ENCODE assay signal across 36 cellular contexts in genomic region chr7:27314111-27314510, GRCh38.
DNase-seq lines count a peak whose midpoint lies in the region; ATAC-seq and TF ChIP-seq lines count a peak whose summit lies in the region.
"Had no signal": no experiment of that assay in that cellular context is flagged by ENCODE, and none has a peak within 500 bp of the region (broad histone marks: within the 10 kb centered on the region; RNA-seq: fewer than 3 reads in every experiment).

No MANE protein-coding gene starts in this region.

- H3K4me2 ChIP-seq in smooth muscle cell: peak overlapping the region; percentile 37
- H3K4me2 ChIP-seq: A549 had no signal

- TF ChIP-seq CTCF in smooth muscle cell (IDR thresholded peaks at IDR 0.05; ENCODE audit: borderline replicate concordance, insufficient read depth, poor library complexity, severe bottlenecking): no peak

- intact Hi-C loops in cardiac septum (cut with DNase I): no loop called here

- DNase-seq in NCI-H345 (lab: John Stamatoyannopoulos, UW) (peak; percentile 28), NCI-H345 treated with DMSO at 0.1 percent for 48 hours (lab: John Stamatoyannopoulos, UW; ENCODE audit: unreplicated experiment) (no peak), NCI-H1694 treated with DMSO at 0.1 percent for 48 hours (lab: John Stamatoyannopoulos, UW) (peak; percentile 25), smooth muscle cell (lab: John Stamatoyannopoulos, UW; ENCODE audit: unreplicated experiment) (no peak), cardiac septum (ENCODE audit: low spot score) (no peak)
- DNase-seq: activated CD4-positive, alpha-beta T cell treated with anti-CD3 and anti-CD28 coated beads, Interleukin-2, amount 10 ng/mL, durations not matched to agents 24 days and 14 days; activated effector memory CD4-positive, alpha-beta T cell treated with anti-CD3 and anti-CD28 coated beads, Interleukin-2, amount 50 U/mL, for 16 hours; activated naive CD8-positive, alpha-beta T cell treated with anti-CD3 and anti-CD28 coated beads for 36 hours; activated T-cell treated with anti-CD3 and anti-CD28 coated beads, Interleukin-2, amount 50 U/mL, for 24 hours; AML-193; anterior cingulate cortex; CD4-positive, alpha-beta memory T cell; DMS 273 treated with DMSO at 0.1 percent for 48 hours; effector CD4-positive, alpha-beta T cell; erythroblast; foreskin keratinocyte; H9; heart left ventricle; KBM-7; kidney; MM.1S; NCI-H2107; posterior cingulate gyrus; right lobe of liver; SJCRH30; stimulated activated CD8-positive, alpha-beta memory T cell treated with anti-CD3 and anti-CD28 coated beads, Interleukin-4, amount 100 ng/mL, for 48 hours; stimulated activated naive CD8-positive, alpha-beta T cell treated with anti-CD3 and anti-CD28 coated beads, Interleukin-15, amount 100 ng/mL, for 72 hours; T-helper 9 cell; WERI-Rb-1 had no signal

- H3K4me1 ChIP-seq in esophagus (ENCODE audit: control insufficient read depth in 2 of 2, insufficient read depth in 2 of 2, low read length in 1 of 2): no peaks in the 10 kb centered on the region
- H3K4me1 ChIP-seq in smooth muscle cell (ENCODE audit: low read depth): peaks cover 6% of the 10 kb centered on the region
- H3K4me1 ChIP-seq: A549, breast epithelium, right lobe of liver, SJCRH30 had no signal

- H3K9me3 ChIP-seq in esophagus (ENCODE audit: control insufficient read depth in 2 of 2, insufficient read depth in 1 of 2, low read depth in 1 of 2, low read length in 1 of 2) (no peaks in the 10 kb centered on the region), smooth muscle cell (replicated peaks; ENCODE audit: low read depth) (no peaks in the 10 kb centered on the region)
- H3K9me3 ChIP-seq: A549, breast epithelium, right lobe of liver had no signal

- no peak overlapping the region for H3K4me3 ChIP-seq in esophagus (ENCODE audit: low read depth in 1 of 2, low read length in 2 of 2)
- H3K4me3 ChIP-seq in smooth muscle cell: no peak overlapping the region
- H3K4me3 ChIP-seq: A549, breast epithelium, heart left ventricle, right lobe of liver, SJCRH30, thoracic aorta had no signal

- no peaks in the 10 kb centered on the region for H4K20me1 ChIP-seq in smooth muscle cell (ENCODE audit: low read depth)

- ATAC-seq in GM21423 (IDR thresholded peaks at IDR 0.05; ENCODE audit: unreplicated experiment) (no peak), HG02885 (IDR thresholded peaks at IDR 0.05; ENCODE audit: poor library complexity, unreplicated experiment) (no peak)
- ATAC-seq: A549; foreskin keratinocyte; heart left ventricle; Panc1; right lobe of liver; stimulated activated naive CD8-positive, alpha-beta T cell treated with anti-CD3 and anti-CD28 coated beads, Interleukin-15, amount 100 ng/mL, for 72 hours had no signal

- H2AFZ ChIP-seq in smooth muscle cell (ENCODE audit: low read depth): peak overlapping the region; percentile 12

- no peaks in the 10 kb centered on the region for H3K79me2 ChIP-seq in smooth muscle cell (ENCODE audit: low read depth)

- 32 to 34% methylated on average over 3 of the region's 3 CpGs for WGBS in esophagus, 2 donors
- 62% methylated on average over 3 of the region's 3 CpGs for WGBS in smooth muscle cell (ENCODE audit: low lambda C conversion rate)

- H3F3A ChIP-seq in smooth muscle cell (ENCODE audit: low read depth): no peaks in the 10 kb centered on the region

- H3K27me3 ChIP-seq in esophagus (ENCODE audit: control insufficient read depth in 1 of 2, insufficient read depth in 2 of 2, low read length in 2 of 2): no peaks in the 10 kb centered on the region
- H3K27me3 ChIP-seq in smooth muscle cell (ENCODE audit: low read depth): no peaks in the 10 kb centered on the region
- H3K27me3 ChIP-seq: breast epithelium, right lobe of liver, SJCRH30 had no signal

- H3K36me3 ChIP-seq in esophagus (ENCODE audit: control insufficient read depth in 2 of 2, insufficient read depth in 2 of 2, low read length in 1 of 2) (no peaks in the 10 kb centered on the region), smooth muscle cell (ENCODE audit: low read depth) (no peaks in the 10 kb centered on the region)
- H3K36me3 ChIP-seq: breast epithelium, heart left ventricle, right lobe of liver, SJCRH30, thoracic aorta, WERI-Rb-1 had no signal

- H3K27ac ChIP-seq in esophagus (ENCODE audit: low read depth in 2 of 2, low read length in 1 of 2) (peak overlapping the region; percentile 27 to 46), smooth muscle cell (ENCODE audit: low read depth) (peak overlapping the region; percentile 54)
- H3K27ac ChIP-seq: A549, foreskin keratinocyte, heart left ventricle, right lobe of liver, SJCRH30, thoracic aorta, WERI-Rb-1 had no signal

- no peak overlapping the region for H3K9ac ChIP-seq in smooth muscle cell (ENCODE audit: low read depth)

Comparison
In these comparisons a context has a peak if more than half of its experiments do, and no peak if none do; other contexts are left out.
1. DNase-seq: peak in NCI-H345 (single experiment) and NCI-H1694 treated with DMSO at 0.1 percent for 48 hours (single experiment); none in NCI-H345 treated with DMSO at 0.1 percent for 48 hours (single experiment), smooth muscle cell (single experiment) and cardiac septum (single experiment).